In genomic region chr9:115164511-115164974, GRCh38 we compare ENCODE assay signal across 1 cellular context.
TF ChIP-seq lines count a peak whose summit lies in the region.

No MANE protein-coding gene starts in this region.

TF ChIP-seq in GM23338, 12 proteins besides CTCF, POLR2A, EP300 and RAD21 (continued from another document):
- no peak for TF ChIP-seq ETS1 (IDR thresholded peaks at IDR 0.05)
- no peak for TF ChIP-seq ZNF462 (CRISPR knock-in tag; IDR thresholded peaks at IDR 0.05)
TF ChIP-seq in GM23338: peak in this region for 0.
